24 cellular contexts compared by ENCODE assay signal in genomic region chr17:35174835-35175334, GRCh38. TPM values are rescaled to one million over a fixed set of nuclear protein-coding genes. Genes with fewer than 3 reads are reported as not detected.
DNase-seq lines count a peak whose midpoint lies in the region; ATAC-seq and TF ChIP-seq lines count a peak whose summit lies in the region.
"Had no signal": no experiment of that assay in that cellular context is flagged by ENCODE, and none has a peak within 500 bp of the region (broad histone marks: within the 10 kb centered on the region; RNA-seq: fewer than 3 reads in every experiment).

No MANE protein-coding gene starts in this region.

- no peaks in the 10 kb centered on the region for H3K9me3 Mint-ChIP-seq in natural killer cell
- no peaks in the 10 kb centered on the region for H3K9me3 Mint-ChIP-seq in natural killer cell treated with Interleukin-12 subunit alpha and Interleukin-12 subunit beta and Interleukin-15 and Interleukin-18, amount 100 ng/mL, for 72 hours
- H3K9me3 Mint-ChIP-seq in central memory CD8-positive, alpha-beta T cell: no peaks in the 10 kb centered on the region
- H3K9me3 Mint-ChIP-seq in activated CD8-positive, alpha-beta T cell treated with anti-CD3 and anti-CD28 coated beads, Interleukin-2, amount 10 ng/mL, durations not matched to agents 7 days and 5 days (ENCODE audit: insufficient read depth): no peaks in the 10 kb centered on the region

- no peak overlapping the region for H3K4me3 Mint-ChIP-seq in natural killer cell
- H3K4me3 Mint-ChIP-seq in natural killer cell treated with Interleukin-12 subunit alpha and Interleukin-12 subunit beta and Interleukin-15 and Interleukin-18, amount 100 ng/mL, for 72 hours: no peak overlapping the region
- H3K4me3 Mint-ChIP-seq in central memory CD8-positive, alpha-beta T cell: no peak overlapping the region
- no peak overlapping the region for H3K4me3 Mint-ChIP-seq in activated CD8-positive, alpha-beta T cell treated with anti-CD3 and anti-CD28 coated beads, Interleukin-2, amount 10 ng/mL, durations not matched to agents 7 days and 5 days
- H3K4me3 Mint-ChIP-seq: H9 had no signal

- ATAC-seq in natural killer cell: no peak
- ATAC-seq in natural killer cell treated with Interleukin-12 subunit alpha and Interleukin-12 subunit beta and Interleukin-15 and Interleukin-18, amount 100 ng/mL, for 72 hours: no peak
- no peak for ATAC-seq in central memory CD8-positive, alpha-beta T cell (replicated peaks; ENCODE audit: extremely low read depth, poor library complexity, severe bottlenecking)
- ATAC-seq in activated CD8-positive, alpha-beta T cell treated with anti-CD3 and anti-CD28 coated beads, Interleukin-2, amount 10 ng/mL, durations not matched to agents 7 days and 5 days: no peak

- H3K9me3 ChIP-seq in HEK293 (ENCODE audit: control insufficient read depth, insufficient read depth, low read depth, low read length): no peaks in the 10 kb centered on the region
- H3K9me3 ChIP-seq: BLaER1 treated with 17β-estradiol and CSF1 and Interleukin-3, amounts not matched to agents 10 nM and 100 nM; SJCRH30 had no signal

- no peak for DNase-seq in natural killer cell
- DNase-seq in natural killer cell treated with Interleukin-12 subunit alpha and Interleukin-12 subunit beta and Interleukin-15 and Interleukin-18, amount 100 ng/mL, for 72 hours (ENCODE audit: low spot score): no peak
- no peak for DNase-seq in central memory CD8-positive, alpha-beta T cell (ENCODE audit: low spot score in 2 of 2)
- DNase-seq in activated CD8-positive, alpha-beta T cell treated with anti-CD3 and anti-CD28 coated beads, Interleukin-2, amount 10 ng/mL, durations not matched to agents 7 days and 5 days: no peak
- no peak for DNase-seq in NCI-H1092 treated with DMSO at 0.1 percent for 48 hours (lab: John Stamatoyannopoulos, UW)
- no peak for DNase-seq in ureter (ENCODE audit: low spot score)
- DNase-seq: COR-L47, DMS 273 treated with DMSO at 0.1 percent for 48 hours, DND-41, H9, Karpas-422, NCI-H1048, NCI-H1436 treated with DMSO at 0.1 percent for 48 hours, NCI-H2029 treated with DMSO at 0.1 percent for 48 hours, NCI-H2171, NCI-H526, SJCRH30 had no signal

- H3K36me3 ChIP-seq in HEK293 (ENCODE audit: control insufficient read depth in 2 of 2, insufficient read depth in 1 of 2, low read length in 2 of 2): no peaks in the 10 kb centered on the region
- H3K36me3 ChIP-seq: BLaER1 treated with 17β-estradiol and CSF1 and Interleukin-3, amounts not matched to agents 10 nM and 100 nM; SJCRH30 had no signal

- H3K36me3 Mint-ChIP-seq in natural killer cell: no peaks in the 10 kb centered on the region
- no peaks in the 10 kb centered on the region for H3K36me3 Mint-ChIP-seq in natural killer cell treated with Interleukin-12 subunit alpha and Interleukin-12 subunit beta and Interleukin-15 and Interleukin-18, amount 100 ng/mL, for 72 hours
- H3K36me3 Mint-ChIP-seq in central memory CD8-positive, alpha-beta T cell (ENCODE audit: insufficient read depth): peaks cover 10% of the 10 kb centered on the region
- H3K36me3 Mint-ChIP-seq in activated CD8-positive, alpha-beta T cell treated with anti-CD3 and anti-CD28 coated beads, Interleukin-2, amount 10 ng/mL, durations not matched to agents 7 days and 5 days (ENCODE audit: low read depth): peaks cover 13% of the 10 kb centered on the region

- CTCF ChIA-PET in HEK293 (lab: Yijun Ruan, JAX): interaction anchor here (0.8 kb wide), 1 partner anchor 363 kb away, joined by 4 read pairs; the partner anchor contains the start of gene SLFN12L
- CTCF ChIA-PET in activated CD8-positive, alpha-beta T cell treated with anti-CD3 and anti-CD28 coated beads, Interleukin-2, amount 10 ng/mL, durations not matched to agents 7 days and 5 days (lab: Charles Lee): interaction anchor here (1.1 to 1.6 kb wide), 3 partner anchors 68 to 589 kb away, joined by 4 read pairs; partner anchors contain the start of gene SLFN5

- intact Hi-C loops in natural killer cell (cut with micrococcal nuclease): loop anchor here (5.0 kb wide), 1 partner anchor 37 kb away; no protein-coding TSS in a partner anchor

- H3K4me1 Mint-ChIP-seq in natural killer cell: peaks cover 44 to 55% of the 10 kb centered on the region in 2 donors
- H3K4me1 Mint-ChIP-seq in natural killer cell treated with Interleukin-12 subunit alpha and Interleukin-12 subunit beta and Interleukin-15 and Interleukin-18, amount 100 ng/mL, for 72 hours (ENCODE audit: low read depth in 2 of 2): peaks cover 38 to 44% of the 10 kb centered on the region in 2 donors
- H3K4me1 Mint-ChIP-seq in central memory CD8-positive, alpha-beta T cell: peaks cover 62% of the 10 kb centered on the region
- H3K4me1 Mint-ChIP-seq in activated CD8-positive, alpha-beta T cell treated with anti-CD3 and anti-CD28 coated beads, Interleukin-2, amount 10 ng/mL, durations not matched to agents 7 days and 5 days (ENCODE audit: low read depth): peaks cover 69% of the 10 kb centered on the region
- H3K4me1 Mint-ChIP-seq: H9 had no signal

- no peak for TF ChIP-seq CTCF in natural killer cell (IDR thresholded peaks at IDR 0.05)
- no peak for TF ChIP-seq CTCF in HEK293 (tag by site-specific recombination; IDR thresholded peaks at IDR 0.05)

- H3K4me3 ChIP-seq in HEK293 (ENCODE audit: low read depth, low read length): no peak overlapping the region
- H3K4me3 ChIP-seq: BLaER1 treated with 17β-estradiol and CSF1 and Interleukin-3, amounts not matched to agents 10 nM and 100 nM; SJCRH30 had no signal

- peak overlapping the region; percentile 2 to 10 for H3K27ac Mint-ChIP-seq in natural killer cell
- H3K27ac Mint-ChIP-seq in natural killer cell treated with Interleukin-12 subunit alpha and Interleukin-12 subunit beta and Interleukin-15 and Interleukin-18, amount 100 ng/mL, for 72 hours: peak overlapping the region in 1 of 2 donors; percentile 10
- peak overlapping the region; percentile 85 for H3K27ac Mint-ChIP-seq in central memory CD8-positive, alpha-beta T cell (ENCODE audit: low read depth)
- no peak overlapping the region for H3K27ac Mint-ChIP-seq in activated CD8-positive, alpha-beta T cell treated with anti-CD3 and anti-CD28 coated beads, Interleukin-2, amount 10 ng/mL, durations not matched to agents 7 days and 5 days

- POLR2A ChIA-PET in HEK293 (lab: Yijun Ruan, JAX): no interaction called here
- POLR2A ChIA-PET in activated CD8-positive, alpha-beta T cell treated with anti-CD3 and anti-CD28 coated beads, Interleukin-2, amount 10 ng/mL, durations not matched to agents 7 days and 5 days (lab: Charles Lee): interaction anchor here (0.5 to 2.4 kb wide), 5 partner anchors 13 to 97 kb away, joined by 3 to 13 read pairs (median 6); partner anchors contain the start of gene SLFN5

- H3K4me1 ChIP-seq in HEK293 (ENCODE audit: control insufficient read depth, insufficient read depth, low read length): no peaks in the 10 kb centered on the region
- H3K4me1 ChIP-seq: SJCRH30 had no signal

- H3K27ac ChIP-seq in HEK293 (ENCODE audit: extremely low read depth, low read depth, low read length): no peak overlapping the region
- H3K27ac ChIP-seq: BLaER1 treated with 17β-estradiol and CSF1 and Interleukin-3, amounts not matched to agents 10 nM and 100 nM; HL-60; SJCRH30 had no signal

- H3K27me3 Mint-ChIP-seq in natural killer cell (ENCODE audit: low read depth in 2 of 2): no peaks in the 10 kb centered on the region
- H3K27me3 Mint-ChIP-seq in natural killer cell treated with Interleukin-12 subunit alpha and Interleukin-12 subunit beta and Interleukin-15 and Interleukin-18, amount 100 ng/mL, for 72 hours: no peaks in the 10 kb centered on the region
- no peaks in the 10 kb centered on the region for H3K27me3 Mint-ChIP-seq in central memory CD8-positive, alpha-beta T cell
- H3K27me3 Mint-ChIP-seq in activated CD8-positive, alpha-beta T cell treated with anti-CD3 and anti-CD28 coated beads, Interleukin-2, amount 10 ng/mL, durations not matched to agents 7 days and 5 days (ENCODE audit: low read depth): no peaks in the 10 kb centered on the region

RNA-seq across cellular contexts. Expression of gene SLC35G3, which starts 19.3 kb away (rescaled TPM):
- total RNA-seq in natural killer cell: not detected
- total RNA-seq in natural killer cell treated with Interleukin-12 subunit alpha and Interleukin-12 subunit beta and Interleukin-15 and Interleukin-18, amount 100 ng/mL, for 72 hours: not detected
- not detected for total RNA-seq in activated CD8-positive, alpha-beta T cell treated with anti-CD3 and anti-CD28 coated beads, Interleukin-2, amount 10 ng/mL, durations not matched to agents 7 days and 5 days
- not detected for total RNA-seq in ureter
- total RNA-seq: A673, G401, H9, HT1080, MCF 10A, SJCRH30 had no signal

RNA-seq across cellular contexts. Expression of gene UNC45B, which starts 27.3 kb away (rescaled TPM):
- total RNA-seq in natural killer cell (1 to 10 TPM in 2 of 3 donors, under 1 TPM in 1; 0.78 to 1.4 (median 1.2) TPM), ureter (0.08 TPM)
- total RNA-seq in natural killer cell treated with Interleukin-12 subunit alpha and Interleukin-12 subunit beta and Interleukin-15 and Interleukin-18, amount 100 ng/mL, for 72 hours: under 1 TPM in 1 of 2 donors, not detected in 1; 0.14 TPM
- not detected for total RNA-seq in activated CD8-positive, alpha-beta T cell treated with anti-CD3 and anti-CD28 coated beads, Interleukin-2, amount 10 ng/mL, durations not matched to agents 7 days and 5 days
- total RNA-seq: A673, G401, HT1080, MCF 10A had no signal

RNA-seq across cellular contexts. Expression of gene NLE1, which starts 32.8 kb away (rescaled TPM):
- total RNA-seq in natural killer cell: 1 to 10 TPM; 4.0 to 7.9 (median 6.1) TPM
- 10 to 100 TPM; 29.2 to 73.1 TPM for total RNA-seq in natural killer cell treated with Interleukin-12 subunit alpha and Interleukin-12 subunit beta and Interleukin-15 and Interleukin-18, amount 100 ng/mL, for 72 hours
- 10 to 100 TPM; 22.1 to 23.3 TPM for total RNA-seq in activated CD8-positive, alpha-beta T cell treated with anti-CD3 and anti-CD28 coated beads, Interleukin-2, amount 10 ng/mL, durations not matched to agents 7 days and 5 days
- total RNA-seq in ureter: 20.0 TPM

RNA-seq across cellular contexts. Expression of gene FNDC8, which starts 53.5 kb away (rescaled TPM):
- total RNA-seq in natural killer cell (not detected), ureter (not detected)
- not detected for total RNA-seq in natural killer cell treated with Interleukin-12 subunit alpha and Interleukin-12 subunit beta and Interleukin-15 and Interleukin-18, amount 100 ng/mL, for 72 hours
- not detected for total RNA-seq in activated CD8-positive, alpha-beta T cell treated with anti-CD3 and anti-CD28 coated beads, Interleukin-2, amount 10 ng/mL, durations not matched to agents 7 days and 5 days
- total RNA-seq: A673, G401, H9, HT1080, MCF 10A, SJCRH30 had no signal

RNA-seq across cellular contexts. Expression of gene RAD51D, which starts 55.2 kb away (rescaled TPM):
- total RNA-seq in natural killer cell (10 to 100 TPM; 15.4 to 27.0 (median 22.7) TPM), ureter (13.1 TPM)
- total RNA-seq in natural killer cell treated with Interleukin-12 subunit alpha and Interleukin-12 subunit beta and Interleukin-15 and Interleukin-18, amount 100 ng/mL, for 72 hours: 10 to 100 TPM; 27.8 to 68.3 TPM
- total RNA-seq in activated CD8-positive, alpha-beta T cell treated with anti-CD3 and anti-CD28 coated beads, Interleukin-2, amount 10 ng/mL, durations not matched to agents 7 days and 5 days: 10 to 100 TPM; 32.1 to 33.6 TPM
